In genomic region chr1:22025368-22026154, GRCh38 we compare ENCODE assay signal across 1 cellular context.
TF ChIP-seq lines count a peak whose summit lies in the region.

No MANE protein-coding gene starts in this region.

TF ChIP-seq in HepG2, 621 proteins besides CTCF, POLR2A, EP300 and RAD21 (continued from another document and continues in another):
- TF ChIP-seq ZNF607 (CRISPR knock-in tag; IDR thresholded peaks at IDR 0.05; ENCODE audit: borderline replicate concordance) (peak; percentile 54; the same call in 1 of the 2 replicates), RORA (CRISPR knock-in tag; IDR thresholded peaks at IDR 0.05) (no peak), KDM5B (CRISPR knock-in tag; IDR thresholded peaks at IDR 0.05; ENCODE audit: borderline replicate concordance) (peak; percentile 57; the same call in 1 of the 2 replicates), ZNF878 (CRISPR knock-in tag; IDR thresholded peaks at IDR 0.05) (peak; percentile 56; the same call in 1 of the 2 replicates), KLF15 (CRISPR knock-in tag; IDR thresholded peaks at IDR 0.05; ENCODE audit: borderline replicate concordance) (no peak), KIAA2018 (CRISPR knock-in tag; IDR thresholded peaks at IDR 0.05; ENCODE audit: borderline replicate concordance) (no peak), SALL2 (CRISPR knock-in tag; IDR thresholded peaks at IDR 0.05) (no peak; the same call in 1 of the 2 replicates), ZBTB8A (CRISPR knock-in tag; IDR thresholded peaks at IDR 0.05; ENCODE audit: borderline replicate concordance, low read depth) (no peak), YY1 (IDR thresholded peaks at IDR 0.05; ENCODE audit: insufficient read depth, insufficient replicate concordance, low read depth, low read length) (no peak), CBFB (CRISPR knock-in tag; IDR thresholded peaks at IDR 0.05) (peak; percentile 27; the same call in 1 of the 2 replicates), TOE1 (CRISPR knock-in tag; IDR thresholded peaks at IDR 0.05) (no peak), ZNF383 (CRISPR knock-in tag; IDR thresholded peaks at IDR 0.05; ENCODE audit: borderline replicate concordance) (no peak), ZNF7 (CRISPR knock-in tag; IDR thresholded peaks at IDR 0.05) (no peak), GPBP1L1 (CRISPR knock-in tag; IDR thresholded peaks at IDR 0.05) (no peak), ZNF672 (CRISPR knock-in tag; IDR thresholded peaks at IDR 0.05) (no peak), HOXA9 (CRISPR knock-in tag; IDR thresholded peaks at IDR 0.05; ENCODE audit: borderline replicate concordance) (peak; percentile 51; the same call in 1 of the 2 replicates), POLR2G (IDR thresholded peaks at IDR 0.05; ENCODE audit: low read depth, low read length) (peak; percentile 97), PHF20 (CRISPR knock-in tag; IDR thresholded peaks at IDR 0.05) (peak; percentile 88), ZNF614 (CRISPR knock-in tag; IDR thresholded peaks at IDR 0.05; ENCODE audit: borderline replicate concordance) (peak; percentile 19; the same call in 1 of the 2 replicates), ZNF484 (CRISPR knock-in tag; IDR thresholded peaks at IDR 0.05; ENCODE audit: borderline replicate concordance, low read depth) (no peak), ZKSCAN1 (IDR thresholded peaks at IDR 0.05; ENCODE audit: low read length) (no peak), FOXP1 (IDR thresholded peaks at IDR 0.05) (no peak), FOXP1 (CRISPR knock-in tag; IDR thresholded peaks at IDR 0.05) (no peak), RNF2 (conservative IDR thresholded peaks at IDR 0.05; ENCODE audit: low read depth) (no peak), HOXA5 (CRISPR knock-in tag; IDR thresholded peaks at IDR 0.05) (peak; percentile 76; the same call in 1 of the 2 replicates), ZNF691 (CRISPR knock-in tag; IDR thresholded peaks at IDR 0.05; ENCODE audit: borderline replicate concordance, low read depth) (0 out of 2 replicates have a peak, but pooled peaks have one; percentile 1), ZSCAN12 (CRISPR knock-in tag; IDR thresholded peaks at IDR 0.05) (no peak), ZFP36L2 (CRISPR knock-in tag; IDR thresholded peaks at IDR 0.05) (no peak)
- TF ChIP-seq, protein P1, sequence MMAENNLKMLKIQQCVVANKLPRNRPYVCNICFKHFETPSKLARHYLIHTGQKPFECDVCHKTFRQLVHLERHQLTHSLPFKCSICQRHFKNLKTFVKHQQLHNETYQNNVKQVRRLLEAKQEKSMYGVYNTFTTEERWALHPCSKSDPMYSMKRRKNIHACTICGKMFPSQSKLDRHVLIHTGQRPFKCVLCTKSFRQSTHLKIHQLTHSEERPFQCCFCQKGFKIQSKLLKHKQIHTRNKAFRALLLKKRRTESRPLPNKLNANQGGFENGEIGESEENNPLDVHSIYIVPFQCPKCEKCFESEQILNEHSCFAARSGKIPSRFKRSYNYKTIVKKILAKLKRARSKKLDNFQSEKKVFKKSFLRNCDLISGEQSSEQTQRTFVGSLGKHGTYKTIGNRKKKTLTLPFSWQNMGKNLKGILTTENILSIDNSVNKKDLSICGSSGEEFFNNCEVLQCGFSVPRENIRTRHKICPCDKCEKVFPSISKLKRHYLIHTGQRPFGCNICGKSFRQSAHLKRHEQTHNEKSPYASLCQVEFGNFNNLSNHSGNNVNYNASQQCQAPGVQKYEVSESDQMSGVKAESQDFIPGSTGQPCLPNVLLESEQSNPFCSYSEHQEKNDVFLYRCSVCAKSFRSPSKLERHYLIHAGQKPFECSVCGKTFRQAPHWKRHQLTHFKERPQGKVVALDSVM (CRISPR knock-in tag; IDR thresholded peaks at IDR 0.05), result no peak; the same call in 1 of the 2 replicates
- TF ChIP-seq, protein P2, sequence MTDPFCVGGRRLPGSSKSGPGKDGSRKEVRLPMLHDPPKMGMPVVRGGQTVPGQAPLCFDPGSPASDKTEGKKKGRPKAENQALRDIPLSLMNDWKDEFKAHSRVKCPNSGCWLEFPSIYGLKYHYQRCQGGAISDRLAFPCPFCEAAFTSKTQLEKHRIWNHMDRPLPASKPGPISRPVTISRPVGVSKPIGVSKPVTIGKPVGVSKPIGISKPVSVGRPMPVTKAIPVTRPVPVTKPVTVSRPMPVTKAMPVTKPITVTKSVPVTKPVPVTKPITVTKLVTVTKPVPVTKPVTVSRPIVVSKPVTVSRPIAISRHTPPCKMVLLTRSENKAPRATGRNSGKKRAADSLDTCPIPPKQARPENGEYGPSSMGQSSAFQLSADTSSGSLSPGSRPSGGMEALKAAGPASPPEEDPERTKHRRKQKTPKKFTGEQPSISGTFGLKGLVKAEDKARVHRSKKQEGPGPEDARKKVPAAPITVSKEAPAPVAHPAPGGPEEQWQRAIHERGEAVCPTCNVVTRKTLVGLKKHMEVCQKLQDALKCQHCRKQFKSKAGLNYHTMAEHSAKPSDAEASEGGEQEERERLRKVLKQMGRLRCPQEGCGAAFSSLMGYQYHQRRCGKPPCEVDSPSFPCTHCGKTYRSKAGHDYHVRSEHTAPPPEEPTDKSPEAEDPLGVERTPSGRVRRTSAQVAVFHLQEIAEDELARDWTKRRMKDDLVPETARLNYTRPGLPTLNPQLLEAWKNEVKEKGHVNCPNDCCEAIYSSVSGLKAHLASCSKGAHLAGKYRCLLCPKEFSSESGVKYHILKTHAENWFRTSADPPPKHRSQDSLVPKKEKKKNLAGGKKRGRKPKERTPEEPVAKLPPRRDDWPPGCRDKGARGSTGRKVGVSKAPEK (CRISPR knock-in tag; IDR thresholded peaks at IDR 0.05; ENCODE audit: borderline replicate concordance), result peak; percentile 83; the same call in 1 of the 2 replicates
- TF ChIP-seq, protein P3, sequence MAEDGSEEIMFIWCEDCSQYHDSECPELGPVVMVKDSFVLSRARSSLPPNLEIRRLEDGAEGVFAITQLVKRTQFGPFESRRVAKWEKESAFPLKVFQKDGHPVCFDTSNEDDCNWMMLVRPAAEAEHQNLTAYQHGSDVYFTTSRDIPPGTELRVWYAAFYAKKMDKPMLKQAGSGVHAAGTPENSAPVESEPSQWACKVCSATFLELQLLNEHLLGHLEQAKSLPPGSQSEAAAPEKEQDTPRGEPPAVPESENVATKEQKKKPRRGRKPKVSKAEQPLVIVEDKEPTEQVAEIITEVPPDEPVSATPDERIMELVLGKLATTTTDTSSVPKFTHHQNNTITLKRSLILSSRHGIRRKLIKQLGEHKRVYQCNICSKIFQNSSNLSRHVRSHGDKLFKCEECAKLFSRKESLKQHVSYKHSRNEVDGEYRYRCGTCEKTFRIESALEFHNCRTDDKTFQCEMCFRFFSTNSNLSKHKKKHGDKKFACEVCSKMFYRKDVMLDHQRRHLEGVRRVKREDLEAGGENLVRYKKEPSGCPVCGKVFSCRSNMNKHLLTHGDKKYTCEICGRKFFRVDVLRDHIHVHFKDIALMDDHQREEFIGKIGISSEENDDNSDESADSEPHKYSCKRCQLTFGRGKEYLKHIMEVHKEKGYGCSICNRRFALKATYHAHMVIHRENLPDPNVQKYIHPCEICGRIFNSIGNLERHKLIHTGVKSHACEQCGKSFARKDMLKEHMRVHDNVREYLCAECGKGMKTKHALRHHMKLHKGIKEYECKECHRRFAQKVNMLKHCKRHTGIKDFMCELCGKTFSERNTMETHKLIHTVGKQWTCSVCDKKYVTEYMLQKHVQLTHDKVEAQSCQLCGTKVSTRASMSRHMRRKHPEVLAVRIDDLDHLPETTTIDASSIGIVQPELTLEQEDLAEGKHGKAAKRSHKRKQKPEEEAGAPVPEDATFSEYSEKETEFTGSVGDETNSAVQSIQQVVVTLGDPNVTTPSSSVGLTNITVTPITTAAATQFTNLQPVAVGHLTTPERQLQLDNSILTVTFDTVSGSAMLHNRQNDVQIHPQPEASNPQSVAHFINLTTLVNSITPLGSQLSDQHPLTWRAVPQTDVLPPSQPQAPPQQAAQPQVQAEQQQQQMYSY (CRISPR knock-in tag; IDR thresholded peaks at IDR 0.05), result no peak; the same call in 1 of the 2 replicates
- TF ChIP-seq, protein P4, sequence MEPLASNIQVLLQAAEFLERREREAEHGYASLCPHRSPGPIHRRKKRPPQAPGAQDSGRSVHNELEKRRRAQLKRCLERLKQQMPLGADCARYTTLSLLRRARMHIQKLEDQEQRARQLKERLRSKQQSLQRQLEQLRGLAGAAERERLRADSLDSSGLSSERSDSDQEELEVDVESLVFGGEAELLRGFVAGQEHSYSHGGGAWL (CRISPR knock-in tag; IDR thresholded peaks at IDR 0.05), result no peak
- TF ChIP-seq, protein P5, sequence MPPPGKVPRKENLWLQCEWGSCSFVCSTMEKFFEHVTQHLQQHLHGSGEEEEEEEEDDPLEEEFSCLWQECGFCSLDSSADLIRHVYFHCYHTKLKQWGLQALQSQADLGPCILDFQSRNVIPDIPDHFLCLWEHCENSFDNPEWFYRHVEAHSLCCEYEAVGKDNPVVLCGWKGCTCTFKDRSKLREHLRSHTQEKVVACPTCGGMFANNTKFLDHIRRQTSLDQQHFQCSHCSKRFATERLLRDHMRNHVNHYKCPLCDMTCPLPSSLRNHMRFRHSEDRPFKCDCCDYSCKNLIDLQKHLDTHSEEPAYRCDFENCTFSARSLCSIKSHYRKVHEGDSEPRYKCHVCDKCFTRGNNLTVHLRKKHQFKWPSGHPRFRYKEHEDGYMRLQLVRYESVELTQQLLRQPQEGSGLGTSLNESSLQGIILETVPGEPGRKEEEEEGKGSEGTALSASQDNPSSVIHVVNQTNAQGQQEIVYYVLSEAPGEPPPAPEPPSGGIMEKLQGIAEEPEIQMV (CRISPR knock-in tag; IDR thresholded peaks at IDR 0.05; ENCODE audit: low read depth), result no peak
